In the genomic region with DNA sequence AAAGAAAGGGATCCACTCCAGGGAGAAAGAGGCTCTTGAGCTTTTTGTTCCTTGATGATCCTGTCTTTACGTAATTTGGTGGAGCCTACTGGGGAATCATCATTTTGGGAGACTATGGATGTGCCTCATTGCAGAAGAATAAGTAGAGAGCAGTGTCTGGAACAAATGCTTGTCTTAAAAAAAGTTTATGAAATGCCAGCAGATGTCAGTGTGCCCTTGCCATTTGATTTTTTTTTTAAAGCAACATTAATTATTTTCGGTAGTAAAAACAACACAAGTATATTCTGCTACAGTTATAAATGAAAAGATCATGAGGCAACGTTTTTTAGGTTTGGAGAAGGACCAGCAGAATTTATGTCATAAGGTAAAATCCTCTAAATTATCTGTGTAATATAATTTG, we compare ENCODE assay signal across 17 cellular contexts.
DNase-seq lines count a peak whose midpoint lies in the region; ATAC-seq, FAIRE-seq and TF ChIP-seq lines count a peak whose summit lies in the region.
"Had no signal": no experiment of that assay in that cellular context is flagged by ENCODE, and none has a peak within 500 bp of the region (broad histone marks: within the 10 kb centered on the region; RNA-seq: fewer than 3 reads in every experiment).

No MANE protein-coding gene starts in this region.

- no TSS peak for BruUV-seq in HepG2 (replicated peaks; lab: Mats Ljungman, UMichigan)

- H3K4me1 Mint-ChIP-seq in brain (peaks cover 22% of the 10 kb centered on the region), neural crest cell (no peaks in the 10 kb centered on the region)

- no peak for TF ChIP-seq POLR2A in HepG2 (IDR thresholded peaks at IDR 0.05; ENCODE audit: insufficient read depth in 1 of 2, low read depth in 2 of 2, low read length in 2 of 2)
- no peak for TF ChIP-seq POLR2A in transverse colon (IDR thresholded peaks at IDR 0.05)

- TF ChIP-seq RAD21 in HepG2 (CRISPR knock-in tag; IDR thresholded peaks at IDR 0.05), result no peak

- H3K4me3 Mint-ChIP-seq in brain (peak overlapping the region in 1 of 5 experiments; percentile 15), neural crest cell (no peak overlapping the region)

- H3K27ac ChIP-seq in C4-2B (no peak overlapping the region), HepG2 (ENCODE audit: extremely low read length, insufficient read depth, low read length) (no peak overlapping the region), transverse colon (no peak overlapping the region)
- H3K27ac ChIP-seq: SJSA1 had no signal

- H3K4me1 ChIP-seq in HepG2 (ENCODE audit: insufficient read depth, low read length) (no peaks in the 10 kb centered on the region), transverse colon (no peaks in the 10 kb centered on the region)
- H3K4me1 ChIP-seq: HAP-1, SJSA1 had no signal

- WGBS in HepG2 (ENCODE audit: low lambda C conversion rate), result 2% methylated on average over 3 of the region's 3 CpGs
- 57 to 73% methylated on average over 3 of the region's 3 CpGs for WGBS in transverse colon (ENCODE audit: low coverage in 1 of 2), 2 donors

- DNase-seq in M059J (ENCODE audit: low read depth) (peak; percentile 48), neural crest cell (ENCODE audit: low read depth, low spot score) (no peak), NCI-H446 treated with DMSO at 0.1 percent for 48 hours (lab: John Stamatoyannopoulos, UW) (no peak), HepG2 (ENCODE audit: low spot score) (no peak), transverse colon (no peak)
- DNase-seq: ACHN, AML-193, COR-L47, KBM-7, NCI-H2107, NCI-H345, NCI-H69 had no signal

- no peak for TF ChIP-seq EP300 in HepG2 (IDR thresholded peaks at IDR 0.05; ENCODE audit: low read depth in 2 of 2, low read length in 2 of 2)
- no peak for TF ChIP-seq EP300 in HepG2 (CRISPR knock-in tag; IDR thresholded peaks at IDR 0.05; ENCODE audit: borderline replicate concordance)
- no peak for TF ChIP-seq EP300 in transverse colon (IDR thresholded peaks at IDR 0.05; ENCODE audit: low read depth)

- H3K36me3 ChIP-seq in HepG2 (replicated peaks in 1 of 2; ENCODE audit: control insufficient read depth in 1 of 2, insufficient read depth in 2 of 2, low read length in 2 of 2), result no peaks in the 10 kb centered on the region
- H3K36me3 ChIP-seq in transverse colon, result no peaks in the 10 kb centered on the region
- H3K36me3 ChIP-seq: HAP-1, SJSA1 had no signal

- peaks cover 0 to 5% (median 0%) of the 10 kb centered on the region in 5 experiments for H3K9me3 Mint-ChIP-seq in brain
- no peaks in the 10 kb centered on the region for H3K9me3 Mint-ChIP-seq in neural crest cell

- no peaks in the 10 kb centered on the region for H3K79me2 ChIP-seq in HepG2 (ENCODE audit: insufficient read depth, low read length)

- H3K27me3 ChIP-seq in HepG2 (ENCODE audit: control insufficient read depth in 1 of 2, insufficient read depth in 2 of 2, low read length in 2 of 2), result no peaks in the 10 kb centered on the region
- H3K27me3 ChIP-seq in transverse colon, result no peaks in the 10 kb centered on the region
- H3K27me3 ChIP-seq: SJSA1 had no signal

- H4K20me1 ChIP-seq in HepG2 (ENCODE audit: insufficient read depth, low read length), result no peaks in the 10 kb centered on the region

- H3K9ac ChIP-seq in HepG2 (ENCODE audit: insufficient read depth, low read depth, low read length), result no peak overlapping the region

- POLR2A ChIA-PET in HepG2 (lab: Yijun Ruan, JAX), result no interaction called here

- CTCF ChIA-PET in HepG2 (lab: Yijun Ruan, JAX; ENCODE audit: low intra/inter-chr PET ratio, low total read pairs), result no interaction called here

- H3K9me3 ChIP-seq in HepG2 (ENCODE audit: low read length) (no peaks in the 10 kb centered on the region), transverse colon (no peaks in the 10 kb centered on the region)
- H3K9me3 ChIP-seq: HAP-1, SJSA1 had no signal

- H3K4me3 ChIP-seq in HepG2 (replicated peaks in 1 of 3; ENCODE audit: insufficient read depth in 1 of 3, low read depth in 2 of 3, low read length in 3 of 3) (no peak overlapping the region), transverse colon (no peak overlapping the region)
- H3K4me3 ChIP-seq: HAP-1, SJSA1 had no signal

- no peak for FAIRE-seq in HepG2 (lab: Jason Lieb, UNC)

- intact Hi-C loops in HepG2 (cut with micrococcal nuclease; ENCODE audit: unreplicated experiment), result no loop called here
- intact Hi-C loops in transverse colon (cut with DNase I; ENCODE audit: low total_unique reads), result no loop called here

- H3K36me3 Mint-ChIP-seq in brain (no peaks in the 10 kb centered on the region), neural crest cell (ENCODE audit: low read depth) (no peaks in the 10 kb centered on the region)

- in situ Hi-C loops in HepG2 (cut with HindIII; ENCODE audit: extremely low pct_ligation_motif_present, low pct_unique_long_range_greater_than_20kb), result no loop called here
- in situ Hi-C loops in transverse colon (cut with MboI; ENCODE audit: low pct_ligation_motif_present in 1 of 4, low pct_unique_long_range_greater_than_20kb in 1 of 4, low sequenced_read_pairs in 3 of 4), result no loop called here

- H3K27me3 Mint-ChIP-seq in brain, result peaks cover 6% of the 10 kb centered on the region
- H3K27me3 Mint-ChIP-seq in neural crest cell (ENCODE audit: low read depth), result peaks cover 44% of the 10 kb centered on the region

- TF ChIP-seq CTCF in C4-2B (conservative IDR thresholded peaks at IDR 0.05) (peak; percentile 15; the same call in 1 of the 2 replicates), brain (conservative IDR thresholded peaks at IDR 0.05) (peak; percentile 54 to 60), neural crest cell (conservative IDR thresholded peaks at IDR 0.05) (peak; percentile 44), HepG2 (CRISPR knock-in tag; IDR thresholded peaks at IDR 0.05) (no peak), transverse colon (IDR thresholded peaks at IDR 0.05) (no peak)

- H3K27ac Mint-ChIP-seq in brain (peak overlapping the region in 2 of 5 experiments; percentile 9 to 10), neural crest cell (ENCODE audit: unreplicated experiment) (no peak overlapping the region)

- ATAC-seq in HG02588 (IDR thresholded peaks at IDR 0.05; ENCODE audit: unreplicated experiment) (no peak), HepG2 (no peak)

- no peak overlapping the region for H3K4me2 ChIP-seq in HepG2 (ENCODE audit: low read depth, low read length)

- no peak overlapping the region for H2AFZ ChIP-seq in HepG2 (ENCODE audit: low read length)

TF ChIP-seq in HepG2, 621 proteins besides CTCF, POLR2A, EP300 and RAD21:
- TF ChIP-seq ZNF224 (CRISPR knock-in tag; IDR thresholded peaks at IDR 0.05) (no peak), ZNF235 (CRISPR knock-in tag; IDR thresholded peaks at IDR 0.05; ENCODE audit: borderline replicate concordance) (no peak), PCBP1 (IDR thresholded peaks at IDR 0.05; ENCODE audit: borderline replicate concordance, low read depth, low read length) (no peak), ZNF451 (CRISPR knock-in tag; IDR thresholded peaks at IDR 0.05) (no peak), SIN3A (IDR thresholded peaks at IDR 0.05; ENCODE audit: borderline replicate concordance, low read depth, low read length) (no peak)
TF ChIP-seq in HepG2: peak in this region for 0.

Comparison
In these comparisons a context has a peak if more than half of its experiments do, and no peak if none do; other contexts are left out.
1. CTCF ChIP-seq: peak in C4-2B (single experiment), brain (2 of 2) and neural crest cell (single experiment); none in HepG2 (single experiment) and transverse colon (0 of 5).